ENCODE assay signal across 1 cellular context in the genomic region with DNA sequence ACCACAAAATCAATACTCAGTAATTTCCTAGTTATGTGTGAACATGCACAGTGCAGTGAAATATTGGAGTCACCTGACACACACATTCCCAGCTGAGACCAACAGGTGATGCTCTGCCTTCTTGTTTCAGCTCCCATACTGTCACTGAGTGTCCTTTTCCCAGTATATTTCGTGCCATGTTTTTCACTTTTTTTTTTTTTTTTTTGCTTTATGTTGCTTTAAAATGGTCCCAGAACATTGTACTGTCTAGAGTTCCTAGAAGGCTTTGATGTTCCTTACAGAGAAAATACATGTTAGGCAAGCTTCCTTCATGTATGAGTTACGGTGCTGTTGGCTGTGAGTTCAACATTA.
TF ChIP-seq lines count a peak whose summit lies in the region.

No MANE protein-coding gene starts in this region.

TF ChIP-seq in K562, 482 proteins besides CTCF, POLR2A, EP300 and RAD21 (continued from another document):
- TF ChIP-seq ZNF764 (CRISPR knock-in tag; IDR thresholded peaks at IDR 0.05; ENCODE audit: low read depth) = no peak
